Comparison of ENCODE assay signal across 8 cellular contexts in genomic region chr4:27048350-27049100, GRCh38.
DNase-seq lines count a peak whose midpoint lies in the region; ATAC-seq and TF ChIP-seq lines count a peak whose summit lies in the region.

No MANE protein-coding gene starts in this region.

- H3K27ac ChIP-seq in ascending aorta = no peak overlapping the region
- H3K27ac ChIP-seq in thoracic aorta = no peak overlapping the region

- H3K27me3 ChIP-seq in ascending aorta (no peaks in the 10 kb centered on the region), thoracic aorta (replicated peaks; ENCODE audit: insufficient read depth) (no peaks in the 10 kb centered on the region)

- TF ChIP-seq CTCF in GM12864 (IDR thresholded peaks at IDR 0.05; ENCODE audit: low read depth, low read length, missing control alignments) = peak; percentile 41
- peak in 2 of 3 experiments; percentile 69 to 72 for TF ChIP-seq CTCF in ascending aorta (IDR thresholded peaks at IDR 0.05)
- TF ChIP-seq CTCF in thoracic aorta (IDR thresholded peaks at IDR 0.05) = peak; percentile 77

- H3K4me3 ChIP-seq in GM12864 (ENCODE audit: low read depth, low read length) = no peak overlapping the region
- H3K4me3 ChIP-seq in ascending aorta = peak overlapping the region; percentile 29 to 41
- H3K4me3 ChIP-seq in thoracic aorta = peak overlapping the region; percentile 64

- peak; percentile 30 for DNase-seq in ACHN
- no peak for DNase-seq in GM12864 (ENCODE audit: low read depth)
- DNase-seq in NCI-H1694 (lab: John Stamatoyannopoulos, UW) = peak; percentile 46
- no peak for DNase-seq in ascending aorta (ENCODE audit: low spot score in 2 of 2)
- peak; percentile 27 for DNase-seq in kidney glomerular epithelial cell (lab: John Stamatoyannopoulos, UW)
- DNase-seq in thoracic aorta (ENCODE audit: low spot score) = no peak
- DNase-seq in activated CD4-positive, CD25-positive, alpha-beta regulatory T cell (lab: John Stamatoyannopoulos, UW) = no peak
- no peak for DNase-seq in mesenteric fat pad (ENCODE audit: low spot score)

- H3K9me3 ChIP-seq in ascending aorta = no peaks in the 10 kb centered on the region
- no peaks in the 10 kb centered on the region for H3K9me3 ChIP-seq in thoracic aorta

- no peaks in the 10 kb centered on the region for H3K4me1 ChIP-seq in ascending aorta
- peaks cover 4% of the 10 kb centered on the region in 2 donors for H3K4me1 ChIP-seq in thoracic aorta (ENCODE audit: control insufficient read depth in 1 of 2, low read depth in 2 of 2)

- H3K36me3 ChIP-seq in ascending aorta (no peaks in the 10 kb centered on the region), thoracic aorta (no peaks in the 10 kb centered on the region)

- in situ Hi-C loops in ACHN (cut with HindIII; ENCODE audit: low pct_ligation_motif_present, low pct_unique_long_range_greater_than_20kb, low sequenced_read_pairs) = no loop called here

- intact Hi-C loops in ascending aorta (cut with DNase I) = loop anchor here (10.0 kb wide), 1 partner anchor 266 kb away; no protein-coding TSS in a partner anchor

- ATAC-seq in thoracic aorta (ENCODE audit: insufficient number of reproducible peaks, low FRiP score, low read depth) = no peak

Comparison
In these comparisons a context has a peak if more than half of its experiments do, and no peak if none do; other contexts are left out.
1. DNase-seq: peak in ACHN (single experiment), NCI-H1694 (single experiment) and kidney glomerular epithelial cell (single experiment); none in GM12864 (single experiment), ascending aorta (0 of 2), thoracic aorta (single experiment), activated CD4-positive, CD25-positive, alpha-beta regulatory T cell (0 of 4) and mesenteric fat pad (single experiment).
2. Peak in every context shown above with its lines, with median percentiles within 50 percentile points of each other: CTCF ChIP-seq.